16 cellular contexts compared by ENCODE assay signal in the genomic region with DNA sequence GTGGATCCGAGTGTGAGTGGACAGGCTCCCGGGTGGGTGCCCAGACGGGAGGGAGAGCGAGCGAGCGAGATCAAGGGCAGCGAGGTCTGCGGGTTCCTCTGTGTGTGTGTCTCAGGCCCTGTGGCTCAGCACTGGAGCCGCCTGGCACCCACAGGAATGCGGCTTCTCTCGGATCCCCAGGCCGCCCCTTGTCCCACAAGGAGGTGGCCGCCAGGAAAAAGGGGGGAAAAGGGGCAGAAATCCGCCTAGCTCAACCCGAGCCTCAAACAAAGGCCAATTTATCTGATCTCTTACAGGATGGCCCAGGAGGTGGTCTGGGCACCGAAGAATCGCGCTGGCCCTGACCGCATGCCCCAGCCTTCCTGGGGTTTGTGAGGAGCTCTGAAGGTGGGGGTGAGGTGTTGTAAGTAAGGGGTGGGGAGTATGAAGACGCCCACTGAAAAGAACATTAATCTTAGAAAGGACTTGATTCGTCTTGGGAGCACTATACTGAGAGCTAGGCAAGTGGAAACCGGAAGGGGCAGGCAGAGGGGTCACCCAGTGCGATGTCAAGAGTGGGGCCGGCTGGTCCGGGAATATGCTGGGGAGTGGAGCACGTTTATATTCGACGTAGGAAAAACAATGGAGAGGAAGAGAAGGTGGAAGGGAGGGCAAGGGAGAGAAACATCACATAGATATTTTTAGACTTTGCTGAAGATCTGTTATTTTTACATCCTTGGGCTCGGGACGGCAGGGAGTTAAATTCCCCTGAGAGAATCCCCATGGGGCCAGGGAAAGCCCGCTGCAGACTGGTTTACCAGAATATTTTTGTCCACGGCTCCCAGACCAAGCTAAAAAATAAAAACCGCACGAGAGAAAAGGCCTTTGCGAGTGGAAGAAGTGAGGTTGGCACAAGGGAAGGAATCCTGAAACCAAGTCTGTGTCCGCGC. TPM values are rescaled to one million over a fixed set of nuclear protein-coding genes. Genes with fewer than 3 reads are reported as not detected.
DNase-seq lines count a peak whose midpoint lies in the region; ATAC-seq and TF ChIP-seq lines count a peak whose summit lies in the region.
"Had no signal": no experiment of that assay in that cellular context is flagged by ENCODE, and none has a peak within 500 bp of the region (broad histone marks: within the 10 kb centered on the region; RNA-seq: fewer than 3 reads in every experiment).

No MANE protein-coding gene starts in this region.

- H3K9me3 ChIP-seq in Panc1 (ENCODE audit: control insufficient read depth, insufficient read depth, low read depth, low read length) (no peaks in the 10 kb centered on the region), iPS-15b (ENCODE audit: control insufficient read depth, insufficient read depth, low read length) (no peaks in the 10 kb centered on the region), spleen (no peaks in the 10 kb centered on the region), SJCRH30 (replicated peaks) (no peaks in the 10 kb centered on the region)
- H3K9me3 ChIP-seq: left lung, sigmoid colon had no signal

- peak overlapping the region in 1 of 2 experiments; percentile 50; a peak in 1 of 4 replicates for H3K4me3 ChIP-seq in Panc1 (ENCODE audit: low read depth in 2 of 2, low read length in 2 of 2)
- peak overlapping the region; percentile 54 for H3K4me3 ChIP-seq in iPS-15b (ENCODE audit: low read depth, low read length)
- peak overlapping the region in 1 of 8 donors; percentile 36 for H3K4me3 ChIP-seq in spleen
- H3K4me3 ChIP-seq in SJCRH30: no peak overlapping the region
- H3K4me3 ChIP-seq: left lung, sigmoid colon had no signal

- H3K4me1 ChIP-seq in Panc1 (ENCODE audit: control insufficient read depth, insufficient read depth, low read length) (peaks cover 8% of the 10 kb centered on the region; the same call in 1 of the 2 replicates), iPS-15b (ENCODE audit: control insufficient read depth, insufficient read depth, low read length) (peaks cover 2% of the 10 kb centered on the region), spleen (peaks cover 0 to 41% (median 19%) of the 10 kb centered on the region in 6 donors), SJCRH30 (no peaks in the 10 kb centered on the region)

- POLR2A ChIA-PET in Panc1 (lab: Charles Lee): interaction anchor here (0.6 kb wide), 1 partner anchor 12 kb away, joined by 5 read pairs; no protein-coding TSS in a partner anchor

- no TSS peak for BruUV-seq in Panc1 (replicated peaks; lab: Mats Ljungman, UMichigan)

- no peak for TF ChIP-seq POLR2A in spleen (IDR thresholded peaks at IDR 0.05)

- CTCF ChIA-PET in Panc1 (lab: Charles Lee): no interaction called here

- H3K36me3 ChIP-seq in Panc1 (ENCODE audit: control insufficient read depth, insufficient read depth, low read length) (no peaks in the 10 kb centered on the region), iPS-15b (ENCODE audit: control insufficient read depth, insufficient read depth, low read length) (no peaks in the 10 kb centered on the region), spleen (no peaks in the 10 kb centered on the region), SJCRH30 (no peaks in the 10 kb centered on the region)
- H3K36me3 ChIP-seq: left lung, sigmoid colon, stomach had no signal

- intact Hi-C loops in Panc1 (cut with micrococcal nuclease; ENCODE audit: unreplicated experiment) (no loop called here), spleen (cut with DNase I; ENCODE audit: low total_unique reads) (no loop called here)

- in situ Hi-C loops in Panc1 (cut with HindIII; ENCODE audit: low pct_unique_long_range_greater_than_20kb, low sequenced_read_pairs): no loop called here

- H3K27me3 ChIP-seq in Panc1 (ENCODE audit: control insufficient read depth, insufficient read depth, low read length): peaks cover 20% of the 10 kb centered on the region
- H3K27me3 ChIP-seq in iPS-15b (ENCODE audit: control insufficient read depth, insufficient read depth, low read length): peaks cover 99% of the 10 kb centered on the region
- H3K27me3 ChIP-seq in spleen (replicated peaks in 1 of 7): peaks cover 14 to 100% (median 97%) of the 10 kb centered on the region in 7 donors
- no peaks in the 10 kb centered on the region for H3K27me3 ChIP-seq in SJCRH30

- H3K27ac ChIP-seq in Panc1 (ENCODE audit: low read length) (no peak overlapping the region), spleen (no peak overlapping the region), SJCRH30 (no peak overlapping the region)
- H3K27ac ChIP-seq: left lung, sigmoid colon, stomach had no signal

- ATAC-seq in Panc1: peak; percentile 29
- ATAC-seq: left lung had no signal

- DNase-seq in NCI-H146 treated with DMSO at 0.1 percent for 48 hours (lab: John Stamatoyannopoulos, UW; ENCODE audit: unreplicated experiment) (peak; percentile 67), NCI-H146 (lab: John Stamatoyannopoulos, UW) (no peak), Panc1 (ENCODE audit: low read depth, low spot score) (no peak), putamen (ENCODE audit: low spot score) (peak; percentile 13), spleen (no peak), SJCRH30 (no peak), NCI-H187 treated with DMSO at 0.1 percent for 48 hours (lab: John Stamatoyannopoulos, UW) (no peak)
- DNase-seq: 8988T; activated naive CD4-positive, alpha-beta T cell treated with anti-CD3 and anti-CD28 coated beads, Interleukin-2, amount 50 U/mL, for 16 hours; central memory CD4-positive, alpha-beta T cell; Karpas-422; naive thymus-derived CD8-positive, alpha-beta T cell; sigmoid colon; stomach had no signal

- TF ChIP-seq CTCF in Panc1 (IDR thresholded peaks at IDR 0.05): no peak
- no peak for TF ChIP-seq CTCF in spleen (IDR thresholded peaks at IDR 0.05 in 8 of 11, conservative IDR thresholded peaks at IDR 0.05 in 3 of 11)

- H3K9ac ChIP-seq in iPS-15b (ENCODE audit: low read depth, low read length): no peak overlapping the region

- 8 to 14% (median 10%) methylated on average over 31 to 37 of the region's 37 CpGs for WGBS in spleen, 5 donors

RNA-seq across cellular contexts. Expression of a gene that starts 7.2 kb away (rescaled TPM):
- total RNA-seq in Panc1 (2021; ENCODE audit: unreplicated experiment) (not detected), spleen (under 1 TPM in 1 of 7 donors, not detected in 6; 0.36 TPM)
- not detected for polyA plus RNA-seq in Panc1 (2012; ENCODE audit: insufficient read length)
- polyA plus RNA-seq in spleen: under 1 TPM in 1 of 3 donors, not detected in 2; 0.14 TPM
- not detected in 2 replicates for total RNA-seq in SJCRH30 (2014; rRNA removed; shearing (Covaris generic))
- total RNA-seq: naive thymus-derived CD8-positive, alpha-beta T cell had no signal
- polyA plus RNA-seq: naive thymus-derived CD8-positive, alpha-beta T cell had no signal

RNA-seq across cellular contexts. Expression of a gene that starts 12.1 kb away (rescaled TPM):
- total RNA-seq in Panc1 (2021; ENCODE audit: unreplicated experiment) (1.3 TPM), spleen (not detected)
- 1.4 TPM for polyA plus RNA-seq in Panc1 (2012; ENCODE audit: insufficient read length)
- not detected for polyA plus RNA-seq in spleen
- 3.1 and 3.4 TPM in 2 replicates for total RNA-seq in SJCRH30 (2014; rRNA removed; shearing (Covaris generic))
- total RNA-seq: left lung; naive thymus-derived CD8-positive, alpha-beta T cell; stomach had no signal
- polyA plus RNA-seq: naive thymus-derived CD8-positive, alpha-beta T cell had no signal

Comparison
In these comparisons a context has a peak if more than half of its experiments do, and no peak if none do; other contexts are left out.
1. DNase-seq: peak in NCI-H146 treated with DMSO at 0.1 percent for 48 hours (single experiment) and putamen (single experiment); none in NCI-H146 (single experiment), Panc1 (single experiment), spleen (single experiment), SJCRH30 (0 of 2) and NCI-H187 treated with DMSO at 0.1 percent for 48 hours (single experiment).